Comparison of ENCODE assay signal across 1 cellular context in genomic region chr14:68695871-68696665, GRCh38.
TF ChIP-seq lines count a peak whose summit lies in the region.

No MANE protein-coding gene starts in this region.

TF ChIP-seq in GM12878, 131 proteins besides CTCF, POLR2A, EP300 and RAD21:
- no peak for TF ChIP-seq MYC (IDR thresholded peaks at IDR 0.05; ENCODE audit: insufficient read depth, insufficient read length, insufficient replicate concordance, low read length, severe bottlenecking)
- TF ChIP-seq TCF7 (IDR thresholded peaks at IDR 0.05; ENCODE audit: borderline replicate concordance), result no peak
- TF ChIP-seq ETV6 (conservative IDR thresholded peaks at IDR 0.05 in 1 of 2, IDR thresholded peaks at IDR 0.05 in 1 of 2; ENCODE audit: borderline replicate concordance in 1 of 2, low read depth in 1 of 2), result no peak
